In genomic region chr1:194495434-194495833, GRCh38 we compare ENCODE assay signal across 37 cellular contexts.
"Had no signal": no experiment of that assay in that cellular context is flagged by ENCODE, and none has a peak within 500 bp of the region (broad histone marks: within the 10 kb centered on the region; RNA-seq: fewer than 3 reads in every experiment).

No MANE protein-coding gene starts in this region.

- H3K4me3 ChIP-seq: adrenal gland, ascending aorta, body of pancreas, breast epithelium, cardiac muscle cell had no signal

- H3K4me3 Mint-ChIP-seq: activated naive CD4-positive, alpha-beta T cell treated with anti-CD3 and anti-CD28 coated beads for 36 hours; activated naive CD4-positive, alpha-beta T cell treated with anti-CD3 and anti-CD28 coated beads, Interleukin-2, amount 10 ng/mL, durations not matched to agents 7 days and 5 days; activated naive CD4-positive, alpha-beta T cell treated with anti-CD3 and anti-CD28 coated beads, Interleukin-2, amount 50 U/mL, for 24 hours; activated naive CD8-positive, alpha-beta T cell; activated naive CD8-positive, alpha-beta T cell treated with anti-CD3 and anti-CD28 coated beads for 36 hours; activated naive CD8-positive, alpha-beta T cell treated with anti-CD3 and anti-CD28 coated beads, Interleukin-2, amount 10 ng/mL, durations not matched to agents 7 days and 5 days; activated naive CD8-positive, alpha-beta T cell treated with anti-CD3 and anti-CD28 coated beads, Interleukin-2, amount 50 U/mL, for 24 hours; activated T-cell treated with anti-CD3 and anti-CD28 coated beads, Interleukin-2, amount 50 U/mL, for 24 hours; activated T-cell treated with anti-CD3 and anti-CD28 coated beads, Interleukin-2, amount 50 U/mL, for 4 hours; activated T-cell treated with anti-CD3 and anti-CD28 coated beads, Interleukin-2, amount 50 U/mL, for 72 hours; activated T-helper 1 cell treated with anti-CD3 and anti-CD28 coated beads, Interleukin-12 subunit alpha, Interleukin-12 subunit beta, Interleukin-2, Interleukin-4 antibody, amounts not matched to agents 30 ng/mL and 10 ng/mL and 1 ng/mL, durations not matched to agents 14 hours and 24 hours and 36 hours; activated T-helper 17 cell treated with anti-CD3 and anti-CD28 coated beads, Interleukin-2, amount 50 U/mL, for 72 hours; brain; central memory CD8-positive, alpha-beta T cell had no signal

- H3K27ac ChIP-seq: adrenal gland, ascending aorta, body of pancreas, brain microvascular endothelial cell, breast epithelium, cardiac muscle cell had no signal

- DNase-seq: activated effector memory CD4-positive, alpha-beta T cell treated with anti-CD3 and anti-CD28 coated beads, Interleukin-2, amount 50 U/mL, for 16 hours; activated effector memory CD4-positive, alpha-beta T cell treated with Interleukin-2 at 50 U/mL for 16 hours; activated gamma-delta T cell; activated gamma-delta T cell treated with Interleukin-2 at 50 U/mL for 16 hours; activated naive CD4-positive, alpha-beta T cell; activated naive CD4-positive, alpha-beta T cell treated with anti-CD3 and anti-CD28 coated beads for 36 hours; activated naive CD4-positive, alpha-beta T cell treated with anti-CD3 and anti-CD28 coated beads, Interleukin-2, amount 10 ng/mL, durations not matched to agents 7 days and 5 days; activated naive CD4-positive, alpha-beta T cell treated with anti-CD3 and anti-CD28 coated beads, Interleukin-2, amount 50 U/mL, for 16 hours; activated naive CD4-positive, alpha-beta T cell treated with Interleukin-2 at 50 U/mL for 16 hours; activated naive CD8-positive, alpha-beta T cell treated with anti-CD3 and anti-CD28 coated beads for 36 hours; activated naive CD8-positive, alpha-beta T cell treated with anti-CD3 and anti-CD28 coated beads, Interleukin-2, amount 10 ng/mL, durations not matched to agents 7 days and 5 days; activated naive CD8-positive, alpha-beta T cell treated with anti-CD3 and anti-CD28 coated beads, Interleukin-2, amount 50 U/mL, for 24 hours; activated T-cell treated with anti-CD3 and anti-CD28 coated beads, Interleukin-2, amount 50 U/mL, for 24 hours; activated T-cell treated with anti-CD3 and anti-CD28 coated beads, Interleukin-2, amount 50 U/mL, for 4 hours; activated T-cell treated with anti-CD3 and anti-CD28 coated beads, Interleukin-2, amount 50 U/mL, for 48 hours; activated T-cell treated with anti-CD3 and anti-CD28 coated beads, Interleukin-2, amount 50 U/mL, for 72 hours; adrenal gland; amniotic stem cell; amygdala; anterior cingulate cortex; aorta; body of pancreas; brain microvascular endothelial cell; caudate nucleus; central memory CD4-positive, alpha-beta T cell; cerebellar nuclear complex had no signal

- H3K36me3 Mint-ChIP-seq: activated naive CD4-positive, alpha-beta T cell treated with anti-CD3 and anti-CD28 coated beads, Interleukin-2, amount 10 ng/mL, durations not matched to agents 7 days and 5 days; activated naive CD4-positive, alpha-beta T cell treated with anti-CD3 and anti-CD28 coated beads, Interleukin-2, amount 50 U/mL, for 24 hours; activated naive CD4-positive, alpha-beta T cell treated with anti-CD3 and anti-CD28 coated beads, Interleukin-2, amount 50 U/mL, for 72 hours; activated naive CD8-positive, alpha-beta T cell; activated naive CD8-positive, alpha-beta T cell treated with anti-CD3 and anti-CD28 coated beads for 36 hours; activated naive CD8-positive, alpha-beta T cell treated with anti-CD3 and anti-CD28 coated beads, Interleukin-2, amount 10 ng/mL, durations not matched to agents 7 days and 5 days; brain had no signal

- H3K27me3 ChIP-seq: adrenal gland, ascending aorta, body of pancreas, brain microvascular endothelial cell, breast epithelium, cardiac muscle cell had no signal

- H3K27ac Mint-ChIP-seq: activated naive CD4-positive, alpha-beta T cell treated with anti-CD3 and anti-CD28 coated beads for 36 hours; activated naive CD4-positive, alpha-beta T cell treated with anti-CD3 and anti-CD28 coated beads, Interleukin-2, amount 10 ng/mL, durations not matched to agents 7 days and 5 days; activated naive CD4-positive, alpha-beta T cell treated with anti-CD3 and anti-CD28 coated beads, Interleukin-2, amount 50 U/mL, for 24 hours; activated naive CD4-positive, alpha-beta T cell treated with anti-CD3 and anti-CD28 coated beads, Interleukin-2, amount 50 U/mL, for 72 hours; activated naive CD8-positive, alpha-beta T cell; activated naive CD8-positive, alpha-beta T cell treated with anti-CD3 and anti-CD28 coated beads for 36 hours; activated naive CD8-positive, alpha-beta T cell treated with anti-CD3 and anti-CD28 coated beads, Interleukin-2, amount 10 ng/mL, durations not matched to agents 7 days and 5 days; activated naive CD8-positive, alpha-beta T cell treated with anti-CD3 and anti-CD28 coated beads, Interleukin-2, amount 50 U/mL, for 24 hours; activated T-cell treated with anti-CD3 and anti-CD28 coated beads, Interleukin-2, amount 50 U/mL, for 24 hours; activated T-cell treated with anti-CD3 and anti-CD28 coated beads, Interleukin-2, amount 50 U/mL, for 72 hours; activated T-helper 1 cell treated with anti-CD3 and anti-CD28 coated beads, Interleukin-12 subunit alpha, Interleukin-12 subunit beta, Interleukin-2, Interleukin-4 antibody, amounts not matched to agents 30 ng/mL and 10 ng/mL and 1 ng/mL, durations not matched to agents 14 hours and 24 hours and 36 hours; activated T-helper 17 cell treated with anti-CD3 and anti-CD28 coated beads, Interleukin-2, amount 50 U/mL, for 72 hours; activated T-helper 2 cell treated with anti-CD3 and anti-CD28 coated beads, Interferon-gamma antibody, Interleukin-2, Interleukin-4, amounts not matched to agents 10 μg/mL and 5 μg/mL and 100 μg/mL, durations not matched to agents 14 hours and 24 hours and 36 hours; brain had no signal

- H3K9me3 Mint-ChIP-seq: activated T-helper 17 cell treated with anti-CD3 and anti-CD28 coated beads, Interleukin-2, amount 50 U/mL, for 72 hours; activated T-helper 2 cell treated with anti-CD3 and anti-CD28 coated beads, Interferon-gamma antibody, Interleukin-2, Interleukin-4, amounts not matched to agents 10 μg/mL and 5 μg/mL and 100 μg/mL, durations not matched to agents 14 hours and 24 hours and 36 hours had no signal

- H3K4me1 ChIP-seq: adrenal gland, ascending aorta, body of pancreas, breast epithelium had no signal

- H3K27me3 Mint-ChIP-seq: activated naive CD4-positive, alpha-beta T cell treated with anti-CD3 and anti-CD28 coated beads, Interleukin-2, amount 10 ng/mL, durations not matched to agents 7 days and 5 days; activated naive CD4-positive, alpha-beta T cell treated with anti-CD3 and anti-CD28 coated beads, Interleukin-2, amount 50 U/mL, for 24 hours; activated naive CD8-positive, alpha-beta T cell; activated naive CD8-positive, alpha-beta T cell treated with anti-CD3 and anti-CD28 coated beads, Interleukin-2, amount 10 ng/mL, durations not matched to agents 7 days and 5 days; activated naive CD8-positive, alpha-beta T cell treated with anti-CD3 and anti-CD28 coated beads, Interleukin-2, amount 50 U/mL, for 24 hours; activated T-helper 17 cell treated with anti-CD3 and anti-CD28 coated beads, Interleukin-2, amount 50 U/mL, for 72 hours; brain; central memory CD8-positive, alpha-beta T cell had no signal

- H3K4me1 Mint-ChIP-seq: activated naive CD4-positive, alpha-beta T cell treated with anti-CD3 and anti-CD28 coated beads, Interleukin-2, amount 10 ng/mL, durations not matched to agents 7 days and 5 days; activated naive CD4-positive, alpha-beta T cell treated with anti-CD3 and anti-CD28 coated beads, Interleukin-2, amount 50 U/mL, for 24 hours; activated naive CD8-positive, alpha-beta T cell treated with anti-CD3 and anti-CD28 coated beads for 36 hours; activated naive CD8-positive, alpha-beta T cell treated with anti-CD3 and anti-CD28 coated beads, Interleukin-2, amount 10 ng/mL, durations not matched to agents 7 days and 5 days; activated naive CD8-positive, alpha-beta T cell treated with anti-CD3 and anti-CD28 coated beads, Interleukin-2, amount 50 U/mL, for 24 hours; activated T-helper 17 cell treated with anti-CD3 and anti-CD28 coated beads, Interleukin-2, amount 50 U/mL, for 72 hours; brain; central memory CD8-positive, alpha-beta T cell had no signal

- H3K9me3 ChIP-seq: adrenal gland, ascending aorta, body of pancreas, breast epithelium had no signal

- H3K36me3 ChIP-seq: adrenal gland, ascending aorta, brain microvascular endothelial cell, breast epithelium, cardiac muscle cell had no signal
